In the genomic region with DNA sequence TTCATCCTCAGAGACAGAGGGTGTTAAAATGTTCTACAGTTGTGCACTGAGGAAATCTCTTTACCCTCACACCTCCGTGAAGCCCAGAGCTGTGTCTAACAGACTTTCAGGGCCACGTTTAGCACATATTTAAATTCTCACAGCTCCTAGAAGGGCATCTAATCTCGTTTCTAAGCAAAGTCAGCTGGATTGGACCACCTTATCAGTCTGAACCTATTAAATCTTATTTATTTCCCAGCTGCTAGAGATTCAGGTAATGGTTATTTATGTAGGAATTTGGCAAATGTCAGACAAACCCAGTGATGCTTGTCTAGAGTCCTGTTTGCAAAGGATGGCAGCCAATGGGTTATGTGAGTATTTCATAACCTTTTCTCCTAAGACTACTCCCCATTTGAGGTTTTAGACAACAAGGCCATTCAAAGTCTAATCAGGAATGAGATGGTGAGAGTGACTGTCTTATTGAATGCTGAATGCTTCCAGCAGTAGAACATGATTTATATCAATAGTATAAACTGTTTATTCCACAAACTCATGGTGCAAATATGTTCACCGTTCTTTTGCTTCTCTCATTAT, we compare ENCODE assay signal across 1 cellular context.
TF ChIP-seq lines count a peak whose summit lies in the region.

No MANE protein-coding gene starts in this region.

TF ChIP-seq in WTC11, 78 proteins besides CTCF, POLR2A, EP300 and RAD21 (continued from another document):
- TF ChIP-seq, protein P1, sequence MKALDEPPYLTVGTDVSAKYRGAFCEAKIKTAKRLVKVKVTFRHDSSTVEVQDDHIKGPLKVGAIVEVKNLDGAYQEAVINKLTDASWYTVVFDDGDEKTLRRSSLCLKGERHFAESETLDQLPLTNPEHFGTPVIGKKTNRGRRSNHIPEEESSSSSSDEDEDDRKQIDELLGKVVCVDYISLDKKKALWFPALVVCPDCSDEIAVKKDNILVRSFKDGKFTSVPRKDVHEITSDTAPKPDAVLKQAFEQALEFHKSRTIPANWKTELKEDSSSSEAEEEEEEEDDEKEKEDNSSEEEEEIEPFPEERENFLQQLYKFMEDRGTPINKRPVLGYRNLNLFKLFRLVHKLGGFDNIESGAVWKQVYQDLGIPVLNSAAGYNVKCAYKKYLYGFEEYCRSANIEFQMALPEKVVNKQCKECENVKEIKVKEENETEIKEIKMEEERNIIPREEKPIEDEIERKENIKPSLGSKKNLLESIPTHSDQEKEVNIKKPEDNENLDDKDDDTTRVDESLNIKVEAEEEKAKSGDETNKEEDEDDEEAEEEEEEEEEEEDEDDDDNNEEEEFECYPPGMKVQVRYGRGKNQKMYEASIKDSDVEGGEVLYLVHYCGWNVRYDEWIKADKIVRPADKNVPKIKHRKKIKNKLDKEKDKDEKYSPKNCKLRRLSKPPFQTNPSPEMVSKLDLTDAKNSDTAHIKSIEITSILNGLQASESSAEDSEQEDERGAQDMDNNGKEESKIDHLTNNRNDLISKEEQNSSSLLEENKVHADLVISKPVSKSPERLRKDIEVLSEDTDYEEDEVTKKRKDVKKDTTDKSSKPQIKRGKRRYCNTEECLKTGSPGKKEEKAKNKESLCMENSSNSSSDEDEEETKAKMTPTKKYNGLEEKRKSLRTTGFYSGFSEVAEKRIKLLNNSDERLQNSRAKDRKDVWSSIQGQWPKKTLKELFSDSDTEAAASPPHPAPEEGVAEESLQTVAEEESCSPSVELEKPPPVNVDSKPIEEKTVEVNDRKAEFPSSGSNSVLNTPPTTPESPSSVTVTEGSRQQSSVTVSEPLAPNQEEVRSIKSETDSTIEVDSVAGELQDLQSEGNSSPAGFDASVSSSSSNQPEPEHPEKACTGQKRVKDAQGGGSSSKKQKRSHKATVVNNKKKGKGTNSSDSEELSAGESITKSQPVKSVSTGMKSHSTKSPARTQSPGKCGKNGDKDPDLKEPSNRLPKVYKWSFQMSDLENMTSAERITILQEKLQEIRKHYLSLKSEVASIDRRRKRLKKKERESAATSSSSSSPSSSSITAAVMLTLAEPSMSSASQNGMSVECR (CRISPR knock-in tag; IDR thresholded peaks at IDR 0.05; ENCODE audit: borderline replicate concordance) = no peak
